In genomic region chr5:60633336-60633735, GRCh38 we compare ENCODE assay signal across 15 cellular contexts.
DNase-seq lines count a peak whose midpoint lies in the region; ATAC-seq and TF ChIP-seq lines count a peak whose summit lies in the region.
"Had no signal": no experiment of that assay in that cellular context is flagged by ENCODE, and none has a peak within 500 bp of the region (broad histone marks: within the 10 kb centered on the region; RNA-seq: fewer than 3 reads in every experiment).

No MANE protein-coding gene starts in this region.

- H3K4me3 ChIP-seq in AG04449 (ENCODE audit: low read depth, low read length) (no peak overlapping the region), left lung (no peak overlapping the region)
- H3K4me3 ChIP-seq in CD4-positive, alpha-beta memory T cell (ENCODE audit: low read length in 2 of 2): no peak overlapping the region
- H3K4me3 ChIP-seq: stomach had no signal

- H3K9me3 Mint-ChIP-seq in HFFc6: no peaks in the 10 kb centered on the region; the same call in 1 of the 2 replicates
- no peaks in the 10 kb centered on the region for H3K9me3 Mint-ChIP-seq in central memory CD8-positive, alpha-beta T cell
- no peaks in the 10 kb centered on the region for H3K9me3 Mint-ChIP-seq in CD4-positive, alpha-beta memory T cell
- H3K9me3 Mint-ChIP-seq: activated naive CD8-positive, alpha-beta T cell treated with anti-CD3 and anti-CD28 coated beads for 36 hours had no signal

- peak overlapping the region; percentile 81 for H3K27ac Mint-ChIP-seq in HFFc6
- H3K27ac Mint-ChIP-seq in central memory CD8-positive, alpha-beta T cell (ENCODE audit: low read depth): peak overlapping the region; percentile 24
- H3K27ac Mint-ChIP-seq in CD4-positive, alpha-beta memory T cell: no peak overlapping the region
- H3K27ac Mint-ChIP-seq: activated CD4-positive, alpha-beta T cell treated with anti-CD3 and anti-CD28 coated beads, Interleukin-2, amount 10 ng/mL, durations not matched to agents 7 days and 5 days; activated naive CD8-positive, alpha-beta T cell treated with anti-CD3 and anti-CD28 coated beads for 36 hours had no signal

- TF ChIP-seq CTCF in AG04449 (IDR thresholded peaks at IDR 0.05; ENCODE audit: insufficient read depth, low read length, missing control alignments) (no peak), HFFc6 (IDR thresholded peaks at IDR 0.05) (no peak), left lung (IDR thresholded peaks at IDR 0.05) (no peak)

- in situ Hi-C loops in G401 (cut with HindIII; ENCODE audit: low sequenced_read_pairs): no loop called here

- H3K4me3 Mint-ChIP-seq in HFFc6: peak overlapping the region; percentile 13; the same call in 1 of the 2 replicates
- no peak overlapping the region for H3K4me3 Mint-ChIP-seq in central memory CD8-positive, alpha-beta T cell
- H3K4me3 Mint-ChIP-seq in CD4-positive, alpha-beta memory T cell: no peak overlapping the region
- H3K4me3 Mint-ChIP-seq: activated CD4-positive, alpha-beta T cell treated with anti-CD3 and anti-CD28 coated beads, Interleukin-2, amount 10 ng/mL, durations not matched to agents 7 days and 5 days; activated naive CD8-positive, alpha-beta T cell treated with anti-CD3 and anti-CD28 coated beads for 36 hours had no signal

- H3K27ac ChIP-seq in left lung: no peak overlapping the region
- H3K27ac ChIP-seq in CD4-positive, alpha-beta memory T cell (ENCODE audit: low read depth, low read length): no peak overlapping the region
- H3K27ac ChIP-seq: parathyroid adenoma, stomach had no signal

- H3K9me3 ChIP-seq in left lung: no peaks in the 10 kb centered on the region
- no peaks in the 10 kb centered on the region for H3K9me3 ChIP-seq in CD4-positive, alpha-beta memory T cell (ENCODE audit: control insufficient read depth in 1 of 2, low read length in 2 of 2)
- H3K9me3 ChIP-seq: stomach had no signal

- no peaks in the 10 kb centered on the region for H3K36me3 ChIP-seq in left lung
- H3K36me3 ChIP-seq in CD4-positive, alpha-beta memory T cell (ENCODE audit: insufficient read depth, low read length): no peaks in the 10 kb centered on the region
- H3K36me3 ChIP-seq: stomach had no signal

- peaks cover 11% of the 10 kb centered on the region for H3K36me3 Mint-ChIP-seq in HFFc6 (ENCODE audit: low read depth)
- H3K36me3 Mint-ChIP-seq in central memory CD8-positive, alpha-beta T cell (ENCODE audit: insufficient read depth): no peaks in the 10 kb centered on the region
- H3K36me3 Mint-ChIP-seq in CD4-positive, alpha-beta memory T cell: no peaks in the 10 kb centered on the region

- DNase-seq in AG04449 (ENCODE audit: low read depth, low spot score) (peak; percentile 88), HFFc6 (peak; percentile 83), left lung (no peak), G401 (ENCODE audit: low spot score) (no peak)
- DNase-seq in central memory CD8-positive, alpha-beta T cell (ENCODE audit: low spot score in 2 of 2): no peak
- DNase-seq in activated T-cell treated with anti-CD3 and anti-CD28 coated beads, Interleukin-2, amount 50 U/mL, for 48 hours: no peak
- DNase-seq in CD4-positive, alpha-beta memory T cell: no peak
- DNase-seq: activated CD4-positive, alpha-beta T cell treated with anti-CD3 and anti-CD28 coated beads, Interleukin-2, amount 10 ng/mL, durations not matched to agents 7 days and 5 days; activated naive CD8-positive, alpha-beta T cell treated with anti-CD3 and anti-CD28 coated beads for 36 hours; NCI-H1436 treated with DMSO at 0.1 percent for 48 hours; stimulated activated CD4-positive, alpha-beta T cell treated with anti-CD3 and anti-CD28 coated beads, Interleukin-2, amount 100 ng/mL, for 48 hours; stomach; SW 1271 had no signal

- H3K4me1 Mint-ChIP-seq in HFFc6 (ENCODE audit: low read depth): peaks cover 21% of the 10 kb centered on the region
- H3K4me1 Mint-ChIP-seq in central memory CD8-positive, alpha-beta T cell: no peaks in the 10 kb centered on the region
- no peaks in the 10 kb centered on the region for H3K4me1 Mint-ChIP-seq in CD4-positive, alpha-beta memory T cell
- H3K4me1 Mint-ChIP-seq: activated CD4-positive, alpha-beta T cell treated with anti-CD3 and anti-CD28 coated beads, Interleukin-2, amount 10 ng/mL, durations not matched to agents 7 days and 5 days; activated naive CD8-positive, alpha-beta T cell treated with anti-CD3 and anti-CD28 coated beads for 36 hours had no signal

- no peaks in the 10 kb centered on the region; the same call in 1 of the 2 replicates for H3K27me3 Mint-ChIP-seq in HFFc6 (ENCODE audit: insufficient read depth)
- H3K27me3 Mint-ChIP-seq in central memory CD8-positive, alpha-beta T cell: no peaks in the 10 kb centered on the region
- H3K27me3 Mint-ChIP-seq in CD4-positive, alpha-beta memory T cell: no peaks in the 10 kb centered on the region
- H3K27me3 Mint-ChIP-seq: activated CD4-positive, alpha-beta T cell treated with anti-CD3 and anti-CD28 coated beads, Interleukin-2, amount 10 ng/mL, durations not matched to agents 7 days and 5 days; activated naive CD8-positive, alpha-beta T cell treated with anti-CD3 and anti-CD28 coated beads for 36 hours had no signal

- no peaks in the 10 kb centered on the region for H3K4me1 ChIP-seq in left lung
- H3K4me1 ChIP-seq in CD4-positive, alpha-beta memory T cell (ENCODE audit: insufficient read depth, low read length): no peaks in the 10 kb centered on the region
- H3K4me1 ChIP-seq: parathyroid adenoma, stomach had no signal

- CTCF ChIA-PET in AG04449 (lab: Yijun Ruan, JAX): interaction anchor here (0.8 to 1.5 kb wide), 4 partner anchors 11 to 36 kb away, joined by 3 to 5 read pairs (median 4); no protein-coding TSS in a partner anchor
- CTCF ChIA-PET in CD4-positive, alpha-beta memory T cell (lab: Charles Lee; ENCODE audit: partially characterized antibody): interaction anchor here (1.4 kb wide), 1 partner anchor 43 kb away, joined by 3 read pairs; no protein-coding TSS in a partner anchor

- intact Hi-C loops in left lung (cut with DNase I): no loop called here
- intact Hi-C loops in CD4-positive, alpha-beta memory T cell (cut with micrococcal nuclease): no loop called here

- POLR2A ChIA-PET in AG04449 (lab: Yijun Ruan, JAX): no interaction called here
- POLR2A ChIA-PET in CD4-positive, alpha-beta memory T cell (lab: Charles Lee; ENCODE audit: partially characterized antibody): no interaction called here

- no peak for ATAC-seq in central memory CD8-positive, alpha-beta T cell (replicated peaks; ENCODE audit: extremely low read depth, poor library complexity, severe bottlenecking)
- peak; percentile 75 for ATAC-seq in left lung
- ATAC-seq in GM19467 (IDR thresholded peaks at IDR 0.05; ENCODE audit: unreplicated experiment): no peak

- no peaks in the 10 kb centered on the region for H3K27me3 ChIP-seq in left lung
- no peaks in the 10 kb centered on the region for H3K27me3 ChIP-seq in CD4-positive, alpha-beta memory T cell (ENCODE audit: insufficient read depth, low read length)
- H3K27me3 ChIP-seq: stomach had no signal

Comparison
In these comparisons a context has a peak if more than half of its experiments do, and no peak if none do; other contexts are left out.
1. DNase-seq: peak in AG04449 (single experiment) and HFFc6 (single experiment); none in central memory CD8-positive, alpha-beta T cell (0 of 2), left lung (0 of 2), activated T-cell treated with anti-CD3 and anti-CD28 coated beads, Interleukin-2, amount 50 U/mL, for 48 hours (0 of 2), G401 (single experiment) and CD4-positive, alpha-beta memory T cell (0 of 5).
2. H3K27ac Mint-ChIP-seq: peak in HFFc6 (single experiment) and central memory CD8-positive, alpha-beta T cell (single experiment); none in CD4-positive, alpha-beta memory T cell (0 of 7).